17 cellular contexts compared by ENCODE assay signal in the genomic region with DNA sequence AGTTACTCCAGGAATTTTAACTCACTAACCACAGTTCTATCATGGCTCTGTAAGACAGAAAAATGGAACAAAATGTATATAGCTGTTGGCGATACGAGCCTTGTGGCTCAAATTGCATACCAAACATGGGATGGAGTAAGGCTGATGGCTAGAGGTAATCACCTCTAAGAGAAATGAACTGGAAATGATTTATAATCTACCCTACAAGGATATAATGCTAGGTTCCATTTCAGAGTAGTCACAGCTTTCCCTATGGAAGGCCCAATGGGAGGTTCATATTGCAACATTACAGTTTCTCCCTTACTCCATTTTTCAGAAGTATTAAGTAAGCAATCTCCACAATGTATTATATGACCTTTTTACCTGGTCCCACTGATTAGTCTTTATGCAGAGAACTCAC.
"Had no signal": no experiment of that assay in that cellular context is flagged by ENCODE, and none has a peak within 500 bp of the region (broad histone marks: within the 10 kb centered on the region; RNA-seq: fewer than 3 reads in every experiment).

No MANE protein-coding gene starts in this region.

- H3K9me3 ChIP-seq: ascending aorta, sigmoid colon, testis had no signal

- H3K4me3 ChIP-seq: ascending aorta, coronary artery, sigmoid colon, testis had no signal

- H3K27ac Mint-ChIP-seq: activated naive CD8-positive, alpha-beta T cell treated with anti-CD3 and anti-CD28 coated beads for 36 hours; T-helper 2 cell treated with Interferon-gamma antibody and Interleukin-4, amounts not matched to agents 5 μg/mL and 100 μg/mL, for 36 hours had no signal

- ATAC-seq: activated CD4-positive, CD25-positive, alpha-beta regulatory T cell treated with anti-CD3 and anti-CD28 coated beads, Interleukin-2, amount 50 U/mL, for 24 hours had no signal

- H3K27me3 ChIP-seq: ascending aorta, sigmoid colon, testis had no signal

- H3K9me3 Mint-ChIP-seq: activated naive CD8-positive, alpha-beta T cell treated with anti-CD3 and anti-CD28 coated beads for 36 hours; T-helper 2 cell treated with Interferon-gamma antibody and Interleukin-4, amounts not matched to agents 5 μg/mL and 100 μg/mL, for 36 hours had no signal

- H3K4me3 Mint-ChIP-seq: activated naive CD8-positive, alpha-beta T cell treated with anti-CD3 and anti-CD28 coated beads for 36 hours; T-helper 2 cell treated with Interferon-gamma antibody and Interleukin-4, amounts not matched to agents 5 μg/mL and 100 μg/mL, for 36 hours had no signal

- H3K4me1 ChIP-seq: ascending aorta, sigmoid colon, testis had no signal

- DNase-seq: activated CD4-positive, alpha-beta T cell treated with anti-CD3 and anti-CD28 coated beads, Interleukin-2, amount 50 U/mL, for 4 hours; activated gamma-delta T cell treated with Interleukin-2 at 50 U/mL for 16 hours; activated naive CD8-positive, alpha-beta T cell treated with anti-CD3 and anti-CD28 coated beads for 36 hours; activated T-cell treated with anti-CD3 and anti-CD28 coated beads, Interleukin-2, amount 50 U/mL, for 1 hour; central memory CD4-positive, alpha-beta T cell; effector CD8-positive, alpha-beta T cell; hippocampal formation; kidney glomerular epithelial cell; sigmoid colon; stimulated activated CD4-positive, alpha-beta T cell treated with anti-CD3 and anti-CD28 coated beads, Interleukin-2, amount 100 ng/mL, for 48 hours; stimulated activated naive CD4-positive, alpha-beta T cell treated with Interleukin-2 at 50 U/mL for 16 hours; testis had no signal

- H3K27me3 Mint-ChIP-seq: activated naive CD8-positive, alpha-beta T cell treated with anti-CD3 and anti-CD28 coated beads for 36 hours had no signal

- H3K27ac ChIP-seq: ascending aorta, coronary artery, epithelial cell of prostate, sigmoid colon, testis had no signal
